In genomic region chr10:77405771-77406241, GRCh38 we compare ENCODE assay signal across 7 cellular contexts.
A peak's percentile ranks its signal among the peaks of the same experiment; 100 is the strongest.
DNase-seq lines count a peak whose midpoint lies in the region; ATAC-seq, FAIRE-seq and TF ChIP-seq lines count a peak whose summit lies in the region.

No MANE protein-coding gene starts in this region.

- intact Hi-C loops in posterior vena cava (cut with DNase I): loop anchor here in 1 of 2 donors (10.0 kb wide), 1 partner anchor 611 kb away; no protein-coding TSS in a partner anchor

- in situ Hi-C loops in GM13977 (cut with MboI; ENCODE audit: low pct_unique_long_range_greater_than_20kb, low sequenced_read_pairs, unreplicated experiment): loop anchor here (25.0 kb wide), 1 partner anchor 231 kb away; the partner anchor contains the start of gene KCNMA1

- H3K4me3 ChIP-seq in fibroblast of mammary gland (ENCODE audit: control insufficient read depth, low read depth, low read length): no peak overlapping the region

- TF ChIP-seq CTCF in GM13977 (IDR thresholded peaks at IDR 0.05; ENCODE audit: extremely low read depth, insufficient read depth, missing control alignments) (no peak), fibroblast of mammary gland (conservative IDR thresholded peaks at IDR 0.05; ENCODE audit: control insufficient read depth, insufficient read depth, low read depth, low read length) (no peak)

- DNase-seq in GM13977 (ENCODE audit: low spot score) (peak; percentile 45), HTR-8/SVneo (ENCODE audit: insufficient read length, low spot score) (peak; percentile 88), RPMI7951 (ENCODE audit: low read depth) (peak; percentile 86), fibroblast of mammary gland (ENCODE audit: low read depth) (peak; percentile 83), posterior vena cava (ENCODE audit: low spot score) (peak; percentile 89), pons (ENCODE audit: low spot score) (no peak)

- no peak for ATAC-seq in HG03571 (IDR thresholded peaks at IDR 0.05; ENCODE audit: unreplicated experiment)

- FAIRE-seq in HTR-8/SVneo (lab: Jason Lieb, UNC): peak; percentile 86
